In genomic region chr5:128711216-128711615, GRCh38 we compare ENCODE assay signal across 15 cellular contexts.
"Had no signal": no experiment of that assay in that cellular context is flagged by ENCODE, and none has a peak within 500 bp of the region (broad histone marks: within the 10 kb centered on the region; RNA-seq: fewer than 3 reads in every experiment).

No MANE protein-coding gene starts in this region.

- DNase-seq: dermis blood vessel endothelial cell; endodermal cell; heart left ventricle; hippocampal formation; kidney glomerular epithelial cell; naive thymus-derived CD4-positive, alpha-beta T cell; right cardiac atrium; stimulated activated CD4-positive, alpha-beta T cell treated with anti-CD3 and anti-CD28 coated beads, Interleukin-4, amount 100 ng/mL, for 1 hour; stimulated activated CD8-positive, alpha-beta memory T cell treated with anti-CD3 and anti-CD28 coated beads, Interleukin-4, amount 100 ng/mL, for 48 hours; tibial artery; upper lobe of left lung; uterus had no signal

- H3K36me3 Mint-ChIP-seq: naive thymus-derived CD4-positive, alpha-beta T cell; stimulated activated effector memory CD8-positive, alpha-beta T cell treated with anti-CD3 and anti-CD28 coated beads, Interleukin-12 subunit alpha, Interleukin-12 subunit beta, amount 100 ng/mL, for 72 hours had no signal

- H3K27me3 Mint-ChIP-seq: naive thymus-derived CD4-positive, alpha-beta T cell; progenitor cell of endocrine pancreas; stimulated activated naive CD8-positive, alpha-beta T cell treated with anti-CD3 and anti-CD28 coated beads, Interleukin-15, Interleukin-2, amounts not matched to agents 100 ng/mL and 50 ng/mL, for 24 hours had no signal

- ATAC-seq: heart left ventricle; naive thymus-derived CD4-positive, alpha-beta T cell; right cardiac atrium; stimulated activated effector memory CD8-positive, alpha-beta T cell treated with anti-CD3 and anti-CD28 coated beads, Interleukin-12 subunit alpha, Interleukin-12 subunit beta, amount 100 ng/mL, for 72 hours had no signal

- H3K4me1 Mint-ChIP-seq: naive thymus-derived CD4-positive, alpha-beta T cell; stimulated activated effector memory CD8-positive, alpha-beta T cell treated with anti-CD3 and anti-CD28 coated beads, Interleukin-12 subunit alpha, Interleukin-12 subunit beta, amount 100 ng/mL, for 72 hours had no signal

- H3K4me3 Mint-ChIP-seq: endodermal cell; naive thymus-derived CD4-positive, alpha-beta T cell; stimulated activated effector memory CD8-positive, alpha-beta T cell treated with anti-CD3 and anti-CD28 coated beads, Interleukin-12 subunit alpha, Interleukin-12 subunit beta, amount 100 ng/mL, for 72 hours; stimulated activated naive CD8-positive, alpha-beta T cell treated with anti-CD3 and anti-CD28 coated beads, Interleukin-15, Interleukin-2, amounts not matched to agents 100 ng/mL and 50 ng/mL, for 24 hours had no signal

- H3K4me3 ChIP-seq: heart left ventricle, tibial artery, upper lobe of left lung, uterus had no signal

- H3K27ac Mint-ChIP-seq: endodermal cell; naive thymus-derived CD4-positive, alpha-beta T cell; progenitor cell of endocrine pancreas; stimulated activated effector memory CD8-positive, alpha-beta T cell treated with anti-CD3 and anti-CD28 coated beads, Interleukin-12 subunit alpha, Interleukin-12 subunit beta, amount 100 ng/mL, for 72 hours; stimulated activated naive CD8-positive, alpha-beta T cell treated with anti-CD3 and anti-CD28 coated beads, Interleukin-15, Interleukin-2, amounts not matched to agents 100 ng/mL and 50 ng/mL, for 24 hours had no signal
